ENCODE assay signal across 7 cellular contexts in the genomic region with DNA sequence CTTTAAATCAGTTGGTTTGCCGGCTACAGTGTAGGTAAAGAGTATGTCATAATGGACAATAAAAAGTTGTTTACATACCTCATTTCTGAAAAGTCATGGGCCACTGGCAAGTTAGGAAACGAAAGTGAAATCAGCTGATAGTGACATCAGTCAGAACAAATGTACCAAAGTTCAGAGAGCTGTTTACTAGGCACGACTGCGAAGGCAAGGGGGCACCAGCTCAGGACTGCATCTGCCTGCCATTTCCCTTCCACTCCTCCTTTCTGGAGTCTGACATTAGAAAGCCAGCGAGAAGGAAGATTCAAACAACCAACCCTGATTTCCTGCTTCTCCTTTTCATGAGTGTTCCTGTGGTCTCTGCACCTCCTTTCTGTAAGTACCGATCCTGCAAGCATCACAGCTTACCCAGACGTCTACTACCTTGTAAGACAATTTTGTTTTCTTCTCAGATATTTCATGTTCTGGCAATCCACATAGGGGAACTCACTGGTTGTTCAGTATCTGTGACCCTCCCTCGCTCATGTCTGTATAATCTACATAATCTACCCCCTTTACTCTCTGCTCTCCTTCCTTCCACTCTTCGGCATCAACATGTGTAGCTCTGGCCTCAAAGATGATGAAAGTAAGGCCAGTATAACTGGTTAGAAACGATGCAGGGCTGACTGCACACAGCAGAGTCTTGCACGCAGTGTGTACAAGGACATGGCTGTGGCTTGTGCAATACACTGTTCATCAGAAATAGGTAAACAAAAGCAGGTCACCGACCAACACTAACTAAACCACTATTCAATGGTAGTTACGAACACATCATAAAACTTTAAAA. TPM values are rescaled to one million over a fixed set of nuclear protein-coding genes. Genes with fewer than 3 reads are reported as not detected.
DNase-seq lines count a peak whose midpoint lies in the region; ATAC-seq and TF ChIP-seq lines count a peak whose summit lies in the region.

A gene (plus strand): TSS at position 174 of the 823 bp plus-strand sequence. CDS start 16,370 bp downstream, outside the sequence.

- H2AFZ ChIP-seq in OCI-LY1 (ENCODE audit: low read length), result peak within 1 kb of the TSS; percentile 33

- DNase-seq in activated gamma-delta T cell treated with anti-CD3 and anti-CD28 coated beads, Interleukin-2, amount 50 U/mL, for 16 hours (ENCODE audit: low read depth), result peak; percentile 45
- DNase-seq in Right ventricle myocardium superior (peak; percentile 59), NCI-H1417 treated with DMSO at 0.1 percent for 48 hours (lab: John Stamatoyannopoulos, UW) (no peak)

- no peaks in the 10 kb centered on the region for H3K9me2 ChIP-seq in OCI-LY1 (ENCODE audit: low read depth, low read length)

- peak within 1 kb of the TSS; percentile 68 for H3K9ac ChIP-seq in OCI-LY1 (ENCODE audit: low read length)
- peak within 1 kb of the TSS; percentile 91 to 99 (median 92) for H3K9ac ChIP-seq in skeletal muscle tissue (ENCODE audit: low read depth in 1 of 3, low read length in 3 of 3)

- ATAC-seq in GM18508 (IDR thresholded peaks at IDR 0.05; ENCODE audit: insufficient read depth, unreplicated experiment) (peak; percentile 39), HG02623 (IDR thresholded peaks at IDR 0.05; ENCODE audit: unreplicated experiment) (peak; percentile 61), Right ventricle myocardium superior (ENCODE audit: poor library complexity) (peak; percentile 88)

- TF ChIP-seq CTCF in OCI-LY1 (IDR thresholded peaks at IDR 0.05; ENCODE audit: low read length), result no peak

- H3K4me1 ChIP-seq in OCI-LY1 (ENCODE audit: insufficient read depth, low read length, severe bottlenecking) (peaks cover 56% of the 10 kb centered on the region), skeletal muscle tissue (ENCODE audit: control insufficient read depth in 3 of 3, insufficient read depth in 3 of 3, low read length in 3 of 3) (peaks cover 28 to 45% (median 36%) of the 10 kb centered on the region in 3 donors)

- H4K20me1 ChIP-seq in OCI-LY1 (ENCODE audit: insufficient read depth, low read length), result no peaks in the 10 kb centered on the region

- H3K4me3 ChIP-seq in OCI-LY1 (ENCODE audit: low read depth, low read length, poor library complexity, severe bottlenecking), result peak within 1 kb of the TSS; percentile 65
- peak within 1 kb of the TSS; percentile 78 to 99 (median 89) for H3K4me3 ChIP-seq in skeletal muscle tissue (ENCODE audit: low read length in 3 of 3)

- H3K27ac ChIP-seq in OCI-LY1 (ENCODE audit: low read depth, low read length, poor library complexity, severe bottlenecking), result peak within 1 kb of the TSS; percentile 87
- peak within 1 kb of the TSS; percentile 98 for H3K27ac ChIP-seq in skeletal muscle tissue (ENCODE audit: low read depth, low read length)

- no peaks in the 10 kb centered on the region for H3K36me3 ChIP-seq in OCI-LY1 (ENCODE audit: insufficient read depth, low read length)
- peaks cover 3 to 15% (median 5%) of the 10 kb centered on the region in 3 donors for H3K36me3 ChIP-seq in skeletal muscle tissue (ENCODE audit: control insufficient read depth in 3 of 3, insufficient read depth in 3 of 3, low read length in 3 of 3)

- no peaks in the 10 kb centered on the region for H3F3A ChIP-seq in OCI-LY1 (ENCODE audit: insufficient read depth, low read length)

- intact Hi-C loops in Right ventricle myocardium superior (cut with DNase I), result no loop called here

- no peaks in the 10 kb centered on the region for H3K27me3 ChIP-seq in OCI-LY1 (ENCODE audit: insufficient read depth, low read length)
- no peaks in the 10 kb centered on the region for H3K27me3 ChIP-seq in skeletal muscle tissue (ENCODE audit: control insufficient read depth in 3 of 3, insufficient read depth in 3 of 3, low read length in 3 of 3)

- peak within 1 kb of the TSS; percentile 92 for H3K4me2 ChIP-seq in OCI-LY1 (ENCODE audit: low read length)

- H3K9me3 ChIP-seq in OCI-LY1 (ENCODE audit: low read length) (no peaks in the 10 kb centered on the region), skeletal muscle tissue (ENCODE audit: control insufficient read depth in 3 of 3, low read length in 3 of 3) (no peaks in the 10 kb centered on the region)

- no peaks in the 10 kb centered on the region; the same call in 1 of the 2 replicates for H3K79me2 ChIP-seq in OCI-LY1 (ENCODE audit: insufficient read depth, low read length)

RNA-seq across cellular contexts. Expression of the gene that starts here (rescaled TPM):
- total RNA-seq in Right ventricle myocardium superior (22.8 TPM), skeletal muscle tissue (1.6 TPM)
